In genomic region chr1:204924013-204924759, GRCh38 we compare ENCODE assay signal across 9 cellular contexts. TPM values are rescaled to one million over a fixed set of nuclear protein-coding genes. Genes with fewer than 3 reads are reported as not detected.
A peak's percentile ranks its signal among the peaks of the same experiment; 100 is the strongest.
DNase-seq lines count a peak whose midpoint lies in the region; ATAC-seq and TF ChIP-seq lines count a peak whose summit lies in the region.
"Had no signal": no experiment of that assay in that cellular context is flagged by ENCODE, and none has a peak within 500 bp of the region (broad histone marks: within the 10 kb centered on the region; RNA-seq: fewer than 3 reads in every experiment).

No MANE protein-coding gene starts in this region.

- peak overlapping the region; percentile 23 for H3K9ac ChIP-seq in iPS-18a (ENCODE audit: low read length)

- peak overlapping the region; percentile 93 for H3K27ac ChIP-seq in 22Rv1
- H3K27ac ChIP-seq in iPS-18a (ENCODE audit: low read length), result peak overlapping the region; percentile 11

- no peaks in the 10 kb centered on the region for H3K27me3 ChIP-seq in H7 (ENCODE audit: control insufficient read depth, insufficient read depth, low read length)
- no peaks in the 10 kb centered on the region for H3K27me3 ChIP-seq in iPS-18a (ENCODE audit: control insufficient read depth, insufficient read depth, low read length)

- H3K9me3 ChIP-seq in iPS-18a (ENCODE audit: control insufficient read depth, low read depth, low read length), result no peaks in the 10 kb centered on the region

- no peaks in the 10 kb centered on the region for H3K36me3 ChIP-seq in H7 (replicated peaks; ENCODE audit: control insufficient read depth, insufficient read depth, low read length)
- H3K36me3 ChIP-seq in iPS-18a (ENCODE audit: control insufficient read depth, low read depth, low read length), result no peaks in the 10 kb centered on the region

- peak; percentile 67 for DNase-seq in H7
- DNase-seq in RPMI7951 (ENCODE audit: low read depth), result peak; percentile 10
- DNase-seq in DMS153 (lab: John Stamatoyannopoulos, UW), result no peak
- no peak for DNase-seq in SK-N-DZ (ENCODE audit: low spot score)
- no peak for DNase-seq in retina
- DNase-seq: right cardiac atrium had no signal

- peaks cover 72% of the 10 kb centered on the region for H3K4me1 ChIP-seq in iPS-18a (ENCODE audit: control insufficient read depth, low read depth, low read length)

- H3K4me3 ChIP-seq in H7 (ENCODE audit: insufficient read depth, low read depth, low read length) (no peak overlapping the region), iPS-18a (ENCODE audit: low read length) (peak overlapping the region; percentile 26)

- no peak for ATAC-seq in HG03135 (IDR thresholded peaks at IDR 0.05; ENCODE audit: unreplicated experiment)
- ATAC-seq: right cardiac atrium had no signal

- TF ChIP-seq CTCF in 22Rv1 (IDR thresholded peaks at IDR 0.05), result no peak

RNA-seq across cellular contexts. Expression of gene NFASC, which starts 53.5 kb away (rescaled TPM):
- 22.4 and 23.6 TPM in 2 replicates for total RNA-seq in H7 (2014; rRNA removed; shearing (Covaris generic))
- total RNA-seq in RPMI7951 (2014; rRNA removed; shearing (Covaris generic)), result 6.0 and 6.8 TPM in 2 replicates
- polyA plus RNA-seq in SK-N-DZ (2014; cell fraction: cytosol; rRNA removed), result 5.3 and 6.6 TPM in 2 replicates
- 8.4 and 13.4 TPM in 2 replicates for polyA plus RNA-seq in SK-N-DZ (2014; cell fraction: nucleus; rRNA removed)

Comparison
In these comparisons a context has a peak if more than half of its experiments do, and no peak if none do; other contexts are left out.
1. DNase-seq: peak in H7 (single experiment) and RPMI7951 (single experiment); none in DMS153 (single experiment), SK-N-DZ (single experiment) and retina (single experiment).